ENCODE assay signal across 21 cellular contexts in the genomic region with DNA sequence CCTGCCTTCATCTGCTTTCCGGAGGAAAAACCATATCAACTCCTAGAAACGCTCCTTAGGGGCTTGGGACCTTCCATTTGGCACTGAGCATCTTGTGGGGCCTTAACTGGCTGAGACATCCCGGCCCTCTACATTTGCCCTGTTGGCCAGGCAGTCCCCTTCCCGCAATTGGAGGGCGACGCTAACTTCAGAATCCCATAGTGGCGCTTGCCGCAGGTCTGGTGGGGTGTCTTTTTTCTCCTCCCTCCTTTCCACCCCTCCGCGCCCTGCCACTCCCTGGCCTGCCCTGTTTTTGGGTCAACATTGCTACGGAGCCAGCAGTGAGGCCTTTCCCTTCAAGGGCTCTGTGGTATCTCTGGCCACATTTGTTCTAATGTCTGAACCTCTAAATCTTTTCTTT. TPM values are rescaled to one million over a fixed set of nuclear protein-coding genes. Genes with fewer than 3 reads are reported as not detected.
"Had no signal": no experiment of that assay in that cellular context is flagged by ENCODE, and none has a peak within 500 bp of the region (broad histone marks: within the 10 kb centered on the region; RNA-seq: fewer than 3 reads in every experiment).

No MANE protein-coding gene starts in this region.

- H3K4me3 Mint-ChIP-seq: activated naive CD8-positive, alpha-beta T cell treated with anti-CD3 and anti-CD28 coated beads, Interleukin-2, amount 10 ng/mL, durations not matched to agents 7 days and 5 days; activated T-cell treated with anti-CD3 and anti-CD28 coated beads, Interleukin-2, amount 50 U/mL, for 72 hours; central memory CD8-positive, alpha-beta T cell; endodermal cell; immature natural killer cell; naive thymus-derived CD4-positive, alpha-beta T cell had no signal

- H3K36me3 ChIP-seq: colonic mucosa had no signal

- H3K27me3 ChIP-seq: brain microvascular endothelial cell, colonic mucosa, heart right ventricle, transverse colon, vagina had no signal

- H3K9me3 Mint-ChIP-seq: activated naive CD8-positive, alpha-beta T cell treated with anti-CD3 and anti-CD28 coated beads, Interleukin-2, amount 10 ng/mL, durations not matched to agents 7 days and 5 days; activated T-cell treated with anti-CD3 and anti-CD28 coated beads, Interleukin-2, amount 50 U/mL, for 72 hours; central memory CD8-positive, alpha-beta T cell; endodermal cell; immature natural killer cell; naive thymus-derived CD4-positive, alpha-beta T cell had no signal

- DNase-seq: activated CD4-positive, alpha-beta T cell treated with anti-CD3 and anti-CD28 coated beads, Interleukin-2, amount 50 U/mL, for 4 hours; activated gamma-delta T cell; activated naive CD8-positive, alpha-beta T cell treated with anti-CD3 and anti-CD28 coated beads, Interleukin-2, amount 10 ng/mL, durations not matched to agents 7 days and 5 days; activated T-cell treated with anti-CD3 and anti-CD28 coated beads, Interleukin-2, amount 50 U/mL, for 72 hours; colonic mucosa; endodermal cell; heart right ventricle; immature natural killer cell; left ventricle myocardium superior; naive thymus-derived CD4-positive, alpha-beta T cell; stimulated activated CD4-positive, alpha-beta T cell treated with anti-CD3 and anti-CD28 coated beads, Interleukin-12 subunit alpha, Interleukin-12 subunit beta, amount 100 ng/mL, for 4 hours; stimulated activated CD4-positive, alpha-beta T cell treated with anti-CD3 and anti-CD28 coated beads, Interleukin-1b, Interleukin-23, amount 100 ng/mL, for 48 hours; stimulated activated CD8-positive, alpha-beta memory T cell treated with anti-CD3 and anti-CD28 coated beads, Interleukin-4, amount 100 ng/mL, for 48 hours; stimulated activated naive CD4-positive, alpha-beta T cell; T-helper 2 cell; transverse colon; WERI-Rb-1 had no signal

- H3K27me3 Mint-ChIP-seq: activated naive CD8-positive, alpha-beta T cell treated with anti-CD3 and anti-CD28 coated beads, Interleukin-2, amount 10 ng/mL, durations not matched to agents 7 days and 5 days; central memory CD8-positive, alpha-beta T cell; naive thymus-derived CD4-positive, alpha-beta T cell had no signal

- ATAC-seq: activated T-cell treated with anti-CD3 and anti-CD28 coated beads, Interleukin-2, amount 50 U/mL, for 72 hours; heart right ventricle; left ventricle myocardium superior; naive thymus-derived CD4-positive, alpha-beta T cell had no signal

- H3K4me3 ChIP-seq: colonic mucosa, heart right ventricle, transverse colon, vagina had no signal

- H3K27ac Mint-ChIP-seq: activated naive CD8-positive, alpha-beta T cell treated with anti-CD3 and anti-CD28 coated beads, Interleukin-2, amount 10 ng/mL, durations not matched to agents 7 days and 5 days; activated T-cell treated with anti-CD3 and anti-CD28 coated beads, Interleukin-2, amount 50 U/mL, for 72 hours; endodermal cell; immature natural killer cell; naive thymus-derived CD4-positive, alpha-beta T cell had no signal

- H3K27ac ChIP-seq: brain microvascular endothelial cell, colonic mucosa, heart right ventricle, transverse colon, vagina, WERI-Rb-1 had no signal

- H3K9me3 ChIP-seq: colonic mucosa, transverse colon, vagina had no signal

- H3K4me1 Mint-ChIP-seq: activated naive CD8-positive, alpha-beta T cell treated with anti-CD3 and anti-CD28 coated beads, Interleukin-2, amount 10 ng/mL, durations not matched to agents 7 days and 5 days; endodermal cell; immature natural killer cell had no signal

- H3K4me1 ChIP-seq: colonic mucosa had no signal

RNA-seq across cellular contexts. Expression of a gene that starts 57.2 kb away (rescaled TPM):
- total RNA-seq: activated CD8-positive, alpha-beta memory T cell treated with anti-CD3 and anti-CD28 coated beads for 36 hours had no signal
